ENCODE assay signal across 11 cellular contexts in the genomic region with DNA sequence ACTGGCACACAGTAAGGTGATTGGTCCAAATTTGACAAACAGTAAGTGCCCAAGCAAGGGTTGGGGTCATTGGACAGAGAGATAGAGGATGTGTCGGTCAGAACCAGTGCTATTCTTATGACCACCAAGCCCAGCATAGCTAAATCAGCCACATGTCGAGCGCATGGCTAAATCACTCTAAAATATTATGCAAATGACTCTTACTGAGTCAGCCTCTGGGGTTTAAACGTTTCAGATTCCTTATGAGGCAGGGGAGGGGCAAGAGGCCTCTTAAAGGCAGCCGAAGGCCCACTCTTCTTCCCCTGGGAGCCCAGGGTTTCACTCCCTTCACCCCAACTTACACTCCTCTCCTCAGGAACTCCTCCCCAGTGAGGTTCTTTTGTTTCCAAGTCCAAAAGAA. TPM values are rescaled to one million over a fixed set of nuclear protein-coding genes. Genes with fewer than 3 reads are reported as not detected.
DNase-seq lines count a peak whose midpoint lies in the region; ATAC-seq lines count a peak whose summit lies in the region.
"Had no signal": no experiment of that assay in that cellular context is flagged by ENCODE, and none has a peak within 500 bp of the region (broad histone marks: within the 10 kb centered on the region; RNA-seq: fewer than 3 reads in every experiment).

No MANE protein-coding gene starts in this region.

- H3K4me1 Mint-ChIP-seq in activated CD4-positive, alpha-beta memory T cell treated with anti-CD3 and anti-CD28 coated beads for 36 hours (ENCODE audit: low read depth) = peaks cover 7% of the 10 kb centered on the region

- H3K4me3 Mint-ChIP-seq in activated CD4-positive, alpha-beta memory T cell treated with anti-CD3 and anti-CD28 coated beads for 36 hours = no peak overlapping the region
- H3K4me3 Mint-ChIP-seq: dendritic cell treated with granulocyte-macrophage colony-stimulating factor and Interleukin-4, amounts not matched to agents 40 ng/mL and 50 ng/mL, for 4 days had no signal

- peak; percentile 42 to 61 for ATAC-seq in activated naive CD4-positive, alpha-beta T cell treated with anti-CD3 and anti-CD28 coated beads, Interleukin-2, amount 50 U/mL, for 72 hours
- peak; percentile 77 for ATAC-seq in HG03039 (IDR thresholded peaks at IDR 0.05; ENCODE audit: unreplicated experiment)

- H3K27ac ChIP-seq in angular gyrus (ENCODE audit: low read depth, low read length) = peak overlapping the region; percentile 33
- H3K27ac ChIP-seq: parathyroid adenoma had no signal

- no peaks in the 10 kb centered on the region for H3K9me3 Mint-ChIP-seq in activated naive CD4-positive, alpha-beta T cell treated with anti-CD3 and anti-CD28 coated beads, Interleukin-2, amount 50 U/mL, for 72 hours
- H3K9me3 Mint-ChIP-seq in activated CD4-positive, alpha-beta memory T cell treated with anti-CD3 and anti-CD28 coated beads for 36 hours = no peaks in the 10 kb centered on the region
- H3K9me3 Mint-ChIP-seq: dendritic cell treated with granulocyte-macrophage colony-stimulating factor and Interleukin-4, amounts not matched to agents 40 ng/mL and 50 ng/mL, for 4 days had no signal

- peaks cover 0 to 4% of the 10 kb centered on the region in 2 donors for H3K36me3 Mint-ChIP-seq in activated naive CD4-positive, alpha-beta T cell treated with anti-CD3 and anti-CD28 coated beads, Interleukin-2, amount 50 U/mL, for 72 hours
- H3K36me3 Mint-ChIP-seq in activated CD4-positive, alpha-beta memory T cell treated with anti-CD3 and anti-CD28 coated beads for 36 hours = peaks cover 2% of the 10 kb centered on the region

- CTCF ChIA-PET in activated CD4-positive, alpha-beta memory T cell treated with anti-CD3 and anti-CD28 coated beads for 36 hours (lab: Charles Lee) = interaction anchor here (0.7 to 3.9 kb wide), 5 partner anchors 10 to 113 kb away, joined by 3 to 44 read pairs (median 13); no protein-coding TSS in a partner anchor

- no peak for DNase-seq in activated naive CD4-positive, alpha-beta T cell treated with anti-CD3 and anti-CD28 coated beads, Interleukin-2, amount 50 U/mL, for 72 hours (ENCODE audit: low spot score in 2 of 2)
- no peak for DNase-seq in activated naive CD4-positive, alpha-beta T cell treated with Interleukin-2 at 50 U/mL for 16 hours
- DNase-seq in stromal cell of bone marrow (ENCODE audit: low read depth) (peak; percentile 73), NCI-H524 treated with DMSO at 0.1 percent for 48 hours (lab: John Stamatoyannopoulos, UW) (no peak), HPDE6-E6E7 (ENCODE audit: extremely low spot score) (no peak)
- DNase-seq in activated CD4-positive, alpha-beta memory T cell treated with anti-CD3 and anti-CD28 coated beads for 36 hours = no peak
- DNase-seq: NCI-H146 had no signal

- intact Hi-C loops in activated CD4-positive, alpha-beta memory T cell treated with anti-CD3 and anti-CD28 coated beads for 36 hours (cut with micrococcal nuclease) = no loop called here

- peak overlapping the region in 1 of 2 donors; percentile 39 for H3K27ac Mint-ChIP-seq in activated naive CD4-positive, alpha-beta T cell treated with anti-CD3 and anti-CD28 coated beads, Interleukin-2, amount 50 U/mL, for 72 hours
- H3K27ac Mint-ChIP-seq in activated CD4-positive, alpha-beta memory T cell treated with anti-CD3 and anti-CD28 coated beads for 36 hours = no peak overlapping the region
- H3K27ac Mint-ChIP-seq: dendritic cell treated with granulocyte-macrophage colony-stimulating factor and Interleukin-4, amounts not matched to agents 40 ng/mL and 50 ng/mL, for 4 days had no signal

- POLR2A ChIA-PET in activated CD4-positive, alpha-beta memory T cell treated with anti-CD3 and anti-CD28 coated beads for 36 hours (lab: Charles Lee) = no interaction called here

- H3K27me3 Mint-ChIP-seq in activated CD4-positive, alpha-beta memory T cell treated with anti-CD3 and anti-CD28 coated beads for 36 hours = no peaks in the 10 kb centered on the region

RNA-seq across cellular contexts. Expression of a gene that starts 0.6 kb away (rescaled TPM):
- not detected for total RNA-seq in activated naive CD4-positive, alpha-beta T cell treated with anti-CD3 and anti-CD28 coated beads, Interleukin-2, amount 50 U/mL, for 72 hours
- total RNA-seq in activated CD4-positive, alpha-beta memory T cell treated with anti-CD3 and anti-CD28 coated beads for 36 hours = not detected

RNA-seq across cellular contexts. Expression of a gene that starts 20.1 kb away (rescaled TPM):
- 10 to 100 TPM; 41.7 to 53.9 TPM for total RNA-seq in activated naive CD4-positive, alpha-beta T cell treated with anti-CD3 and anti-CD28 coated beads, Interleukin-2, amount 50 U/mL, for 72 hours
- 10 to 100 TPM; 49.4 to 50.2 TPM for total RNA-seq in activated CD4-positive, alpha-beta memory T cell treated with anti-CD3 and anti-CD28 coated beads for 36 hours

RNA-seq across cellular contexts. Expression of a gene that starts 32.8 kb away (rescaled TPM):
- total RNA-seq in activated naive CD4-positive, alpha-beta T cell treated with anti-CD3 and anti-CD28 coated beads, Interleukin-2, amount 50 U/mL, for 72 hours = 1 to 10 TPM; 1.1 to 2.7 TPM
- total RNA-seq in activated CD4-positive, alpha-beta memory T cell treated with anti-CD3 and anti-CD28 coated beads for 36 hours = 1 to 10 TPM; 2.1 to 2.5 TPM

RNA-seq across cellular contexts. Expression of a gene that starts 47.1 kb away (rescaled TPM):
- total RNA-seq in activated naive CD4-positive, alpha-beta T cell treated with anti-CD3 and anti-CD28 coated beads, Interleukin-2, amount 50 U/mL, for 72 hours = 1 to 10 TPM; 5.2 to 7.4 TPM
- 10 to 100 TPM; 13.7 to 16.2 TPM for total RNA-seq in activated CD4-positive, alpha-beta memory T cell treated with anti-CD3 and anti-CD28 coated beads for 36 hours
